11 cellular contexts compared by ENCODE assay signal in the genomic region with DNA sequence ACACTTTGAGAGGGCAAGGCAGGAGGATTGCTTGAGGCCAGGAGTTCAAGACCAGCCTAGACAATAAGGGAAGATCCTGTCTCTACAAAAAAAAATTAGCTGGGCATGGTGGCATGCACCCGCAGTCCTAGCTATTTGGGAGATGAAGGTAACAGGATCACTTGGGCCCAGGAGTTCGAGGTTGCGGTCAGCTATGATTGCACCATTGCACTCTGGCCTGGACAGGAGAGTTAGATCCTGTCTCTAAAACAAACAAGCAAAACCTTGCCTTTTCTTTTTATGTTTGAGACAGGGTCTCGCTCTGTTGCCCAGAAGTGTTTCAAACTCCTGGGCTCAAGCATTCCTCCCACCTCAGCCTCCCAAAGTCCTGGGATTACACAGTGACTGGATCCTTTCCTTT.
"Had no signal": no experiment of that assay in that cellular context is flagged by ENCODE, and none has a peak within 500 bp of the region (broad histone marks: within the 10 kb centered on the region; RNA-seq: fewer than 3 reads in every experiment).

No MANE protein-coding gene starts in this region.

- H3K27ac Mint-ChIP-seq: GM23338, H9, HFFc6 had no signal

- H3K4me3 Mint-ChIP-seq: GM23338, H9, HFFc6 had no signal

- H3K27ac ChIP-seq: GM23248 had no signal

- H3K9me3 ChIP-seq: HAP-1 had no signal

- H3K4me2 ChIP-seq: GM23338 had no signal

- FAIRE-seq: H1, H54 had no signal

- H3K9ac ChIP-seq: GM23248 had no signal

- H3K9me3 Mint-ChIP-seq: GM23338, H9, HFFc6 had no signal

- H2AFZ ChIP-seq: GM23248, GM23338 had no signal

- ATAC-seq: GM23338, HCT116 had no signal

- H3K4me3 ChIP-seq: GM23248, GM23338, HAP-1 had no signal

- DNase-seq: GM23248, GOT3, H7, H9, HCEC 1CT, HFFc6 had no signal

- H3K36me3 ChIP-seq: HAP-1 had no signal
